ENCODE assay signal across 7 cellular contexts in genomic region chr12:11170810-11171144, GRCh38. TPM values are rescaled to one million over a fixed set of nuclear protein-coding genes. Genes with fewer than 3 reads are reported as not detected.
DNase-seq lines count a peak whose midpoint lies in the region; ATAC-seq, FAIRE-seq and TF ChIP-seq lines count a peak whose summit lies in the region.

No MANE protein-coding gene starts in this region.

- no peak for FAIRE-seq in RCC 7860 (lab: Jason Lieb, UNC)

- peaks cover 50% of the 10 kb centered on the region for H3K4me1 Mint-ChIP-seq in HFFc6 (ENCODE audit: low read depth)
- H3K4me1 Mint-ChIP-seq in activated T-helper 2 cell treated with anti-CD3 and anti-CD28 coated beads, Interferon-gamma antibody, Interleukin-2, Interleukin-4, amounts not matched to agents 10 μg/mL and 5 μg/mL and 100 μg/mL, durations not matched to agents 14 hours and 24 hours and 36 hours (ENCODE audit: low read depth) = peaks cover 57% of the 10 kb centered on the region
- peaks cover 58% of the 10 kb centered on the region for H3K4me1 Mint-ChIP-seq in stimulated activated naive CD8-positive, alpha-beta T cell treated with anti-CD3 and anti-CD28 coated beads, Interleukin-15, amount 100 ng/mL, for 72 hours

- H3K9me3 Mint-ChIP-seq in HFFc6 = no peaks in the 10 kb centered on the region
- H3K9me3 Mint-ChIP-seq in activated T-helper 2 cell treated with anti-CD3 and anti-CD28 coated beads, Interferon-gamma antibody, Interleukin-2, Interleukin-4, amounts not matched to agents 10 μg/mL and 5 μg/mL and 100 μg/mL, durations not matched to agents 14 hours and 24 hours and 36 hours = no peaks in the 10 kb centered on the region
- H3K9me3 Mint-ChIP-seq in stimulated activated naive CD8-positive, alpha-beta T cell treated with anti-CD3 and anti-CD28 coated beads, Interleukin-15, amount 100 ng/mL, for 72 hours = no peaks in the 10 kb centered on the region

- no peak for ATAC-seq in stimulated activated naive CD8-positive, alpha-beta T cell treated with anti-CD3 and anti-CD28 coated beads, Interleukin-15, amount 100 ng/mL, for 72 hours
- no peak for ATAC-seq in GM19467 (IDR thresholded peaks at IDR 0.05; ENCODE audit: unreplicated experiment)

- H3K4me3 ChIP-seq in iPS-18c (ENCODE audit: insufficient read depth, low read depth, low read length) = peak overlapping the region; percentile 99

- H3K36me3 Mint-ChIP-seq in HFFc6 (ENCODE audit: low read depth) = peaks cover 56% of the 10 kb centered on the region
- peaks cover 68% of the 10 kb centered on the region for H3K36me3 Mint-ChIP-seq in activated T-helper 2 cell treated with anti-CD3 and anti-CD28 coated beads, Interferon-gamma antibody, Interleukin-2, Interleukin-4, amounts not matched to agents 10 μg/mL and 5 μg/mL and 100 μg/mL, durations not matched to agents 14 hours and 24 hours and 36 hours (ENCODE audit: low read depth)

- H3K9me3 ChIP-seq in iPS-18c (ENCODE audit: control insufficient read depth, insufficient read depth, low read length) = no peaks in the 10 kb centered on the region

- H3K4me3 Mint-ChIP-seq in HFFc6 = peak overlapping the region; percentile 98
- H3K4me3 Mint-ChIP-seq in activated T-helper 2 cell treated with anti-CD3 and anti-CD28 coated beads, Interferon-gamma antibody, Interleukin-2, Interleukin-4, amounts not matched to agents 10 μg/mL and 5 μg/mL and 100 μg/mL, durations not matched to agents 14 hours and 24 hours and 36 hours (ENCODE audit: low read depth) = peak overlapping the region; percentile 99
- H3K4me3 Mint-ChIP-seq in stimulated activated naive CD8-positive, alpha-beta T cell treated with anti-CD3 and anti-CD28 coated beads, Interleukin-15, amount 100 ng/mL, for 72 hours = peak overlapping the region; percentile 93 to 98

- no peak for TF ChIP-seq CTCF in HFFc6 (IDR thresholded peaks at IDR 0.05)

- no peak for DNase-seq in HFFc6
- DNase-seq in activated T-helper 2 cell treated with anti-CD3 and anti-CD28 coated beads, Interferon-gamma antibody, Interleukin-2, Interleukin-4, amounts not matched to agents 10 μg/mL and 5 μg/mL and 100 μg/mL, durations not matched to agents 14 hours and 24 hours and 36 hours (ENCODE audit: low spot score) = no peak
- no peak for DNase-seq in stimulated activated naive CD8-positive, alpha-beta T cell treated with anti-CD3 and anti-CD28 coated beads, Interleukin-15, amount 100 ng/mL, for 72 hours
- no peak for DNase-seq in RCC 7860 (ENCODE audit: low spot score)
- DNase-seq in mesenteric fat pad (ENCODE audit: low spot score) = no peak

- H3K27me3 Mint-ChIP-seq in HFFc6 (ENCODE audit: insufficient read depth) = no peaks in the 10 kb centered on the region
- H3K27me3 Mint-ChIP-seq in activated T-helper 2 cell treated with anti-CD3 and anti-CD28 coated beads, Interferon-gamma antibody, Interleukin-2, Interleukin-4, amounts not matched to agents 10 μg/mL and 5 μg/mL and 100 μg/mL, durations not matched to agents 14 hours and 24 hours and 36 hours (ENCODE audit: low read depth) = no peaks in the 10 kb centered on the region
- H3K27me3 Mint-ChIP-seq in stimulated activated naive CD8-positive, alpha-beta T cell treated with anti-CD3 and anti-CD28 coated beads, Interleukin-15, amount 100 ng/mL, for 72 hours = no peaks in the 10 kb centered on the region

- peak overlapping the region; percentile 100 for H3K27ac Mint-ChIP-seq in HFFc6
- H3K27ac Mint-ChIP-seq in activated T-helper 2 cell treated with anti-CD3 and anti-CD28 coated beads, Interferon-gamma antibody, Interleukin-2, Interleukin-4, amounts not matched to agents 10 μg/mL and 5 μg/mL and 100 μg/mL, durations not matched to agents 14 hours and 24 hours and 36 hours = peak overlapping the region; percentile 99
- H3K27ac Mint-ChIP-seq in stimulated activated naive CD8-positive, alpha-beta T cell treated with anti-CD3 and anti-CD28 coated beads, Interleukin-15, amount 100 ng/mL, for 72 hours = peak overlapping the region; percentile 99 to 100

- intact Hi-C loops in activated T-helper 2 cell treated with anti-CD3 and anti-CD28 coated beads, Interferon-gamma antibody, Interleukin-2, Interleukin-4, amounts not matched to agents 10 μg/mL and 5 μg/mL and 100 μg/mL, durations not matched to agents 14 hours and 24 hours and 36 hours (cut with micrococcal nuclease) = loop anchor here (1.0 to 2.0 kb wide), 2 partner anchors 447 to 558 kb away; partner anchors contain the start of genes MAGOHB and YBX3

RNA-seq across cellular contexts. Expression of gene SMIM10L1, which starts 0.2 kb away (rescaled TPM):
- 10 to 100 TPM; 11.7 to 13.7 (median 13.1) TPM for total RNA-seq in HFFc6 (2021; fragmentation: NEBNext Ultra II Directional; extraction: Animal tissue kit (Norgen Biotek cat#: 25700))
- total RNA-seq in activated T-helper 2 cell treated with anti-CD3 and anti-CD28 coated beads, Interferon-gamma antibody, Interleukin-2, Interleukin-4, amounts not matched to agents 10 μg/mL and 5 μg/mL and 100 μg/mL, durations not matched to agents 14 hours and 24 hours and 36 hours = 10.7 and 10.8 TPM in 2 replicates
- total RNA-seq in mesenteric fat pad = 8.6 TPM

RNA-seq across cellular contexts. Expression of gene TAS2R42, which starts 16.0 kb away (rescaled TPM):
- total RNA-seq in HFFc6 (2021; fragmentation: NEBNext Ultra II Directional; extraction: Animal tissue kit (Norgen Biotek cat#: 25700)) = not detected
- total RNA-seq in activated T-helper 2 cell treated with anti-CD3 and anti-CD28 coated beads, Interferon-gamma antibody, Interleukin-2, Interleukin-4, amounts not matched to agents 10 μg/mL and 5 μg/mL and 100 μg/mL, durations not matched to agents 14 hours and 24 hours and 36 hours = not detected in 2 replicates
- not detected for total RNA-seq in mesenteric fat pad

RNA-seq across cellular contexts. Expression of gene TAS2R30, which starts 36.3 kb away (rescaled TPM):
- total RNA-seq in HFFc6 (2021; fragmentation: NEBNext Ultra II Directional; extraction: Animal tissue kit (Norgen Biotek cat#: 25700)) = under 1 TPM; 0.26 to 0.46 (median 0.32) TPM
- 2.9 and 3.6 TPM in 2 replicates for total RNA-seq in activated T-helper 2 cell treated with anti-CD3 and anti-CD28 coated beads, Interferon-gamma antibody, Interleukin-2, Interleukin-4, amounts not matched to agents 10 μg/mL and 5 μg/mL and 100 μg/mL, durations not matched to agents 14 hours and 24 hours and 36 hours
- total RNA-seq in mesenteric fat pad = 4.1 TPM
